ENCODE assay signal across 26 cellular contexts in the genomic region with DNA sequence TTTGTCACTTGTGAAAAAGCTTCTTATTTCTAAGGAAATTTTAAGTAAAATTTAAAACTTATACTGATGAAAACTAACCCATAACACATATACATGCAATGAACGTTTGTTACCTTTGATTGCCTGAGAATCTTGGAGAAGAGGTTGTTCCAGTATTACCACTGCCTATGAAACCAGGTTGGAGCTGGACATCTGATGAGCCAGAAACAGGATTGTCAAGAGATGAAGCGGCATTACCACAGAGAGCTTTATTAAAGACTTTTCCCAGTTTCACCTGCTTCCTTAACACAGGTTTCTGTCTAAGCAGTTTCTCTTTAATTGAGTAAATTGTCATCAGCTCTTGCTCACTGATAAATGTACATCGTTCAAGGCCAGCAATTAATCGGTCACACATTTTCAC.
"Had no signal": no experiment of that assay in that cellular context is flagged by ENCODE, and none has a peak within 500 bp of the region (broad histone marks: within the 10 kb centered on the region; RNA-seq: fewer than 3 reads in every experiment).

No MANE protein-coding gene starts in this region.

- H3K4me3 ChIP-seq: colonic mucosa, coronary artery, dorsolateral prefrontal cortex, esophagus muscularis mucosa, esophagus squamous epithelium, gastrocnemius medialis, gastroesophageal sphincter, heart left ventricle, heart right ventricle had no signal

- H3K9me3 Mint-ChIP-seq: dendritic cell treated with granulocyte-macrophage colony-stimulating factor and Interleukin-4, amounts not matched to agents 40 ng/mL and 50 ng/mL, for 4 days; effector memory CD8-positive, alpha-beta T cell had no signal

- DNase-seq: colonic mucosa; cortex of kidney; dermis blood vessel endothelial cell; dorsolateral prefrontal cortex; effector CD4-positive, alpha-beta T cell; effector CD8-positive, alpha-beta T cell; effector memory CD4-positive, alpha-beta T cell; effector memory CD8-positive, alpha-beta T cell; endodermal cell; erythroblast; esophagus squamous epithelium; foreskin fibroblast; foreskin keratinocyte; foreskin melanocyte; gastrocnemius medialis; glutamatergic neuron; head of caudate nucleus; heart left ventricle; heart right ventricle had no signal

- ATAC-seq: effector memory CD8-positive, alpha-beta T cell; foreskin keratinocyte; gastrocnemius medialis; gastroesophageal sphincter; heart left ventricle; heart right ventricle had no signal

- H3K27ac Mint-ChIP-seq: dendritic cell treated with granulocyte-macrophage colony-stimulating factor and Interleukin-4, amounts not matched to agents 40 ng/mL and 50 ng/mL, for 4 days; effector memory CD8-positive, alpha-beta T cell; endodermal cell had no signal

- H3K4me3 Mint-ChIP-seq: dendritic cell treated with granulocyte-macrophage colony-stimulating factor and Interleukin-4, amounts not matched to agents 40 ng/mL and 50 ng/mL, for 4 days; effector memory CD8-positive, alpha-beta T cell; endodermal cell had no signal

- FAIRE-seq: endometrium, endothelial cell of umbilical vein, frontal cortex had no signal

- H3K27me3 Mint-ChIP-seq: dendritic cell treated with granulocyte-macrophage colony-stimulating factor and Interleukin-4, amounts not matched to agents 40 ng/mL and 50 ng/mL, for 4 days had no signal
